Comparison of ENCODE assay signal across 8 cellular contexts in genomic region chr2:231394201-231395141, GRCh38.
A peak's percentile ranks its signal among the peaks of the same experiment; 100 is the strongest.
DNase-seq lines count a peak whose midpoint lies in the region; ATAC-seq lines count a peak whose summit lies in the region.

No MANE protein-coding gene starts in this region.

- H3K4me1 Mint-ChIP-seq in dendritic cell treated with granulocyte-macrophage colony-stimulating factor and Interleukin-4, amounts not matched to agents 40 ng/mL and 50 ng/mL, for 4 days (ENCODE audit: low read depth) = peaks cover 58% of the 10 kb centered on the region

- DNase-seq in DMS53 (lab: John Stamatoyannopoulos, UW) (peak; percentile 15), DMS53 treated with DMSO at 0.1 percent for 48 hours (lab: John Stamatoyannopoulos, UW; ENCODE audit: unreplicated experiment) (no peak), retina (no peak), SIG-M5 (lab: John Stamatoyannopoulos, UW) (no peak)
- peak; percentile 20 for DNase-seq in stimulated activated naive CD8-positive, alpha-beta T cell treated with anti-CD3 and anti-CD28 coated beads, Interleukin-15, Interleukin-2, amounts not matched to agents 100 U/mL and 50 U/mL, for 24 hours

- ATAC-seq in GM21390 (IDR thresholded peaks at IDR 0.05; ENCODE audit: unreplicated experiment) (peak; percentile 43), HG03571 (IDR thresholded peaks at IDR 0.05; ENCODE audit: unreplicated experiment) (peak; percentile 51)
- no peak for ATAC-seq in stimulated activated naive CD8-positive, alpha-beta T cell treated with anti-CD3 and anti-CD28 coated beads, Interleukin-15, Interleukin-2, amounts not matched to agents 100 U/mL and 50 U/mL, for 24 hours

- H3K9me3 Mint-ChIP-seq in dendritic cell treated with granulocyte-macrophage colony-stimulating factor and Interleukin-4, amounts not matched to agents 40 ng/mL and 50 ng/mL, for 4 days = no peaks in the 10 kb centered on the region

- H3K4me3 Mint-ChIP-seq in dendritic cell treated with granulocyte-macrophage colony-stimulating factor and Interleukin-4, amounts not matched to agents 40 ng/mL and 50 ng/mL, for 4 days = peak overlapping the region; percentile 37

- H3K27ac Mint-ChIP-seq in dendritic cell treated with granulocyte-macrophage colony-stimulating factor and Interleukin-4, amounts not matched to agents 40 ng/mL and 50 ng/mL, for 4 days = no peak overlapping the region

- H3K27me3 Mint-ChIP-seq in dendritic cell treated with granulocyte-macrophage colony-stimulating factor and Interleukin-4, amounts not matched to agents 40 ng/mL and 50 ng/mL, for 4 days = peaks cover 50% of the 10 kb centered on the region

- intact Hi-C loops in dendritic cell treated with granulocyte-macrophage colony-stimulating factor and Interleukin-4, amounts not matched to agents 40 ng/mL and 50 ng/mL, for 4 days (cut with micrococcal nuclease) = no loop called here

- H3K36me3 Mint-ChIP-seq in dendritic cell treated with granulocyte-macrophage colony-stimulating factor and Interleukin-4, amounts not matched to agents 40 ng/mL and 50 ng/mL, for 4 days (ENCODE audit: low read depth) = no peaks in the 10 kb centered on the region

Comparison
In these comparisons a context has a peak if more than half of its experiments do, and no peak if none do; other contexts are left out.
1. DNase-seq: peak in DMS53 (single experiment) and stimulated activated naive CD8-positive, alpha-beta T cell treated with anti-CD3 and anti-CD28 coated beads, Interleukin-15, Interleukin-2, amounts not matched to agents 100 U/mL and 50 U/mL, for 24 hours (single experiment); none in DMS53 treated with DMSO at 0.1 percent for 48 hours (single experiment), retina (single experiment) and SIG-M5 (single experiment).